ENCODE assay signal across 1 cellular context in the genomic region with DNA sequence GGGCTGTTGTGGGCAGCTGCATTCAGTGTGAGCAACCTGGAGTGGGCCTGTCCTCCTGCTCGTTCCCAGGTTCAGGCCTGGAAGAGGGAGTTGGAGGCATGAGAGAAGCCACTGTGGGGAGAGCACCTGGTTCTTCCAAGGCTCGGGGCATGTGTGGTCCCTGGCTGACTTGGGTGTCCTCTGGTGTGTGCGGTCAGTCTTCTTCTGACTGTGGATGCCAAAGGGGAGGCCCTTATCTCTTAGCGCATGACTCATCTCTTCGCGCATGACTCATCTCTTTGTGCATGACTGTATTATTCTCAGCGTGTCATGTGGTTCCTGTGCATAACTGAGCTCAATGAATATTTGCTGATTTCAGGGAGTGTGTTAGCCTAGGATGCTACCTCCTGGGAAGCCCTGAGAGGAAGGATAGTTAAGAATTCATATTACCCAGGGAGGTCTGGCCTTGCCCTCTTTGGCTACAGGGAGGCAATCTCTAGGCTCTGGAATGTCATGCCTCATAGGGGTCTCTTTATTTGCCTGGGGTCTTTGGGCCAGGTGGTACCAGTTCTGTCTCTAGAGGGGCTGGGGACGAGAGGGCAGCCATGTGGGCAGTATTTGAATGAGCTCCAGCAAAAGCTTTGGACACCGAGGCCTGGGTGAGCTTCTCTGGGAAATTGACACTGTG.
TF ChIP-seq lines count a peak whose summit lies in the region.

No MANE protein-coding gene starts in this region.

TF ChIP-seq in K562, 482 proteins besides CTCF, POLR2A, EP300 and RAD21 (continued from another document and continues in another):
- TF ChIP-seq, protein P1, sequence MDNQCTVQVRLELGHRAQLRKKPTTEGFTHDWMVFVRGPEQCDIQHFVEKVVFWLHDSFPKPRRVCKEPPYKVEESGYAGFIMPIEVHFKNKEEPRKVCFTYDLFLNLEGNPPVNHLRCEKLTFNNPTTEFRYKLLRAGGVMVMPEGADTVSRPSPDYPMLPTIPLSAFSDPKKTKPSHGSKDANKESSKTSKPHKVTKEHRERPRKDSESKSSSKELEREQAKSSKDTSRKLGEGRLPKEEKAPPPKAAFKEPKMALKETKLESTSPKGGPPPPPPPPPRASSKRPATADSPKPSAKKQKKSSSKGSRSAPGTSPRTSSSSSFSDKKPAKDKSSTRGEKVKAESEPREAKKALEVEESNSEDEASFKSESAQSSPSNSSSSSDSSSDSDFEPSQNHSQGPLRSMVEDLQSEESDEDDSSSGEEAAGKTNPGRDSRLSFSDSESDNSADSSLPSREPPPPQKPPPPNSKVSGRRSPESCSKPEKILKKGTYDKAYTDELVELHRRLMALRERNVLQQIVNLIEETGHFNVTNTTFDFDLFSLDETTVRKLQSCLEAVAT (IDR thresholded peaks at IDR 0.05): peak in 1 of 2 experiments; percentile 13; a peak in 2 of 4 replicates
- TF ChIP-seq SMARCB1 (IDR thresholded peaks at IDR 0.05; ENCODE audit: insufficient read length, low read depth) (peak; percentile 66), GTF2E2 (tag; IDR thresholded peaks at IDR 0.05) (no peak), MEIS2 (IDR thresholded peaks at IDR 0.05; ENCODE audit: partially characterized antibody) (peak; percentile 38), MEF2D (tag; conservative IDR thresholded peaks at IDR 0.05; ENCODE audit: low read depth) (0 out of 2 replicates have a peak, but pooled peaks have one; percentile 28), MECOM (CRISPR knock-in tag; IDR thresholded peaks at IDR 0.05) (0 out of 2 replicates have a peak, but pooled peaks have one; percentile 67), MBD2 (IDR thresholded peaks at IDR 0.05; ENCODE audit: borderline replicate concordance, low read depth) (peak; percentile 51; the same call in 1 of the 2 replicates), ZNF146 (CRISPR knock-in tag; IDR thresholded peaks at IDR 0.05; ENCODE audit: unreplicated experiment) (no peak), ATF7 (IDR thresholded peaks at IDR 0.05) (peak; percentile 97), RNF2 (IDR thresholded peaks at IDR 0.05) (peak; percentile 79), TAF15 (IDR thresholded peaks at IDR 0.05; ENCODE audit: low read depth, low read length) (no peak), SPI1 (IDR thresholded peaks at IDR 0.05; ENCODE audit: borderline replicate concordance, low read depth, low read length) (no peak), E2F3 (CRISPR knock-in tag; IDR thresholded peaks at IDR 0.05) (no peak), RBFOX2 (IDR thresholded peaks at IDR 0.05; ENCODE audit: low read depth, low read length) (peak; percentile 60), PRPF4 (IDR thresholded peaks at IDR 0.05; ENCODE audit: insufficient read depth, low read depth, low read length, poor library complexity, severe bottlenecking) (no peak), ZFX (CRISPR knock-in tag; IDR thresholded peaks at IDR 0.05) (no peak), MYNN (IDR thresholded peaks at IDR 0.05) (peak; percentile 77; the same call in 1 of the 2 replicates), MYNN (CRISPR knock-in tag; IDR thresholded peaks at IDR 0.05) (no peak), ZNF644 (tag; IDR thresholded peaks at IDR 0.05; ENCODE audit: low read depth) (no peak), CBFA2T3 (IDR thresholded peaks at IDR 0.05) (peak; percentile 70), KDM5B (IDR thresholded peaks at IDR 0.05; ENCODE audit: insufficient replicate concordance, low read depth, low read length) (peak; percentile 65), NR2C1 (IDR thresholded peaks at IDR 0.05) (no peak), NR2C1 (tag; IDR thresholded peaks at IDR 0.05) (0 out of 2 replicates have a peak, but pooled peaks have one; percentile 5), ZKSCAN1 (IDR thresholded peaks at IDR 0.05; ENCODE audit: low read depth, low read length) (peak; percentile 46; the same call in 1 of the 2 replicates), SMAD2 (IDR thresholded peaks at IDR 0.05; ENCODE audit: low read depth, low read length) (no peak)
- TF ChIP-seq, protein P2, sequence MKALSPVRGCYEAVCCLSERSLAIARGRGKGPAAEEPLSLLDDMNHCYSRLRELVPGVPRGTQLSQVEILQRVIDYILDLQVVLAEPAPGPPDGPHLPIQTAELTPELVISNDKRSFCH (CRISPR knock-in tag; IDR thresholded peaks at IDR 0.05): no peak
- TF ChIP-seq, protein P2 (tag; IDR thresholded peaks at IDR 0.05): no peak
- TF ChIP-seq, protein P3, sequence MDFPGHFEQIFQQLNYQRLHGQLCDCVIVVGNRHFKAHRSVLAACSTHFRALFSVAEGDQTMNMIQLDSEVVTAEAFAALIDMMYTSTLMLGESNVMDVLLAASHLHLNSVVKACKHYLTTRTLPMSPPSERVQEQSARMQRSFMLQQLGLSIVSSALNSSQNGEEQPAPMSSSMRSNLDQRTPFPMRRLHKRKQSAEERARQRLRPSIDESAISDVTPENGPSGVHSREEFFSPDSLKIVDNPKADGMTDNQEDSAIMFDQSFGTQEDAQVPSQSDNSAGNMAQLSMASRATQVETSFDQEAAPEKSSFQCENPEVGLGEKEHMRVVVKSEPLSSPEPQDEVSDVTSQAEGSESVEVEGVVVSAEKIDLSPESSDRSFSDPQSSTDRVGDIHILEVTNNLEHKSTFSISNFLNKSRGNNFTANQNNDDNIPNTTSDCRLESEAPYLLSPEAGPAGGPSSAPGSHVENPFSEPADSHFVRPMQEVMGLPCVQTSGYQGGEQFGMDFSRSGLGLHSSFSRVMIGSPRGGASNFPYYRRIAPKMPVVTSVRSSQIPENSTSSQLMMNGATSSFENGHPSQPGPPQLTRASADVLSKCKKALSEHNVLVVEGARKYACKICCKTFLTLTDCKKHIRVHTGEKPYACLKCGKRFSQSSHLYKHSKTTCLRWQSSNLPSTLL (IDR thresholded peaks at IDR 0.05): no peak
- TF ChIP-seq, protein P4, sequence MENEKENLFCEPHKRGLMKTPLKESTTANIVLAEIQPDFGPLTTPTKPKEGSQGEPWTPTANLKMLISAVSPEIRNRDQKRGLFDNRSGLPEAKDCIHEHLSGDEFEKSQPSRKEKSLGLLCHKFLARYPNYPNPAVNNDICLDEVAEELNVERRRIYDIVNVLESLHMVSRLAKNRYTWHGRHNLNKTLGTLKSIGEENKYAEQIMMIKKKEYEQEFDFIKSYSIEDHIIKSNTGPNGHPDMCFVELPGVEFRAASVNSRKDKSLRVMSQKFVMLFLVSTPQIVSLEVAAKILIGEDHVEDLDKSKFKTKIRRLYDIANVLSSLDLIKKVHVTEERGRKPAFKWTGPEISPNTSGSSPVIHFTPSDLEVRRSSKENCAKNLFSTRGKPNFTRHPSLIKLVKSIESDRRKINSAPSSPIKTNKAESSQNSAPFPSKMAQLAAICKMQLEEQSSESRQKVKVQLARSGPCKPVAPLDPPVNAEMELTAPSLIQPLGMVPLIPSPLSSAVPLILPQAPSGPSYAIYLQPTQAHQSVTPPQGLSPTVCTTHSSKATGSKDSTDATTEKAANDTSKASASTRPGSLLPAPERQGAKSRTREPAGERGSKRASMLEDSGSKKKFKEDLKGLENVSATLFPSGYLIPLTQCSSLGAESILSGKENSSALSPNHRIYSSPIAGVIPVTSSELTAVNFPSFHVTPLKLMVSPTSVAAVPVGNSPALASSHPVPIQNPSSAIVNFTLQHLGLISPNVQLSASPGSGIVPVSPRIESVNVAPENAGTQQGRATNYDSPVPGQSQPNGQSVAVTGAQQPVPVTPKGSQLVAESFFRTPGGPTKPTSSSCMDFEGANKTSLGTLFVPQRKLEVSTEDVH (IDR thresholded peaks at IDR 0.05; ENCODE audit: low read depth, partially characterized antibody): no peak
- TF ChIP-seq, protein P5, sequence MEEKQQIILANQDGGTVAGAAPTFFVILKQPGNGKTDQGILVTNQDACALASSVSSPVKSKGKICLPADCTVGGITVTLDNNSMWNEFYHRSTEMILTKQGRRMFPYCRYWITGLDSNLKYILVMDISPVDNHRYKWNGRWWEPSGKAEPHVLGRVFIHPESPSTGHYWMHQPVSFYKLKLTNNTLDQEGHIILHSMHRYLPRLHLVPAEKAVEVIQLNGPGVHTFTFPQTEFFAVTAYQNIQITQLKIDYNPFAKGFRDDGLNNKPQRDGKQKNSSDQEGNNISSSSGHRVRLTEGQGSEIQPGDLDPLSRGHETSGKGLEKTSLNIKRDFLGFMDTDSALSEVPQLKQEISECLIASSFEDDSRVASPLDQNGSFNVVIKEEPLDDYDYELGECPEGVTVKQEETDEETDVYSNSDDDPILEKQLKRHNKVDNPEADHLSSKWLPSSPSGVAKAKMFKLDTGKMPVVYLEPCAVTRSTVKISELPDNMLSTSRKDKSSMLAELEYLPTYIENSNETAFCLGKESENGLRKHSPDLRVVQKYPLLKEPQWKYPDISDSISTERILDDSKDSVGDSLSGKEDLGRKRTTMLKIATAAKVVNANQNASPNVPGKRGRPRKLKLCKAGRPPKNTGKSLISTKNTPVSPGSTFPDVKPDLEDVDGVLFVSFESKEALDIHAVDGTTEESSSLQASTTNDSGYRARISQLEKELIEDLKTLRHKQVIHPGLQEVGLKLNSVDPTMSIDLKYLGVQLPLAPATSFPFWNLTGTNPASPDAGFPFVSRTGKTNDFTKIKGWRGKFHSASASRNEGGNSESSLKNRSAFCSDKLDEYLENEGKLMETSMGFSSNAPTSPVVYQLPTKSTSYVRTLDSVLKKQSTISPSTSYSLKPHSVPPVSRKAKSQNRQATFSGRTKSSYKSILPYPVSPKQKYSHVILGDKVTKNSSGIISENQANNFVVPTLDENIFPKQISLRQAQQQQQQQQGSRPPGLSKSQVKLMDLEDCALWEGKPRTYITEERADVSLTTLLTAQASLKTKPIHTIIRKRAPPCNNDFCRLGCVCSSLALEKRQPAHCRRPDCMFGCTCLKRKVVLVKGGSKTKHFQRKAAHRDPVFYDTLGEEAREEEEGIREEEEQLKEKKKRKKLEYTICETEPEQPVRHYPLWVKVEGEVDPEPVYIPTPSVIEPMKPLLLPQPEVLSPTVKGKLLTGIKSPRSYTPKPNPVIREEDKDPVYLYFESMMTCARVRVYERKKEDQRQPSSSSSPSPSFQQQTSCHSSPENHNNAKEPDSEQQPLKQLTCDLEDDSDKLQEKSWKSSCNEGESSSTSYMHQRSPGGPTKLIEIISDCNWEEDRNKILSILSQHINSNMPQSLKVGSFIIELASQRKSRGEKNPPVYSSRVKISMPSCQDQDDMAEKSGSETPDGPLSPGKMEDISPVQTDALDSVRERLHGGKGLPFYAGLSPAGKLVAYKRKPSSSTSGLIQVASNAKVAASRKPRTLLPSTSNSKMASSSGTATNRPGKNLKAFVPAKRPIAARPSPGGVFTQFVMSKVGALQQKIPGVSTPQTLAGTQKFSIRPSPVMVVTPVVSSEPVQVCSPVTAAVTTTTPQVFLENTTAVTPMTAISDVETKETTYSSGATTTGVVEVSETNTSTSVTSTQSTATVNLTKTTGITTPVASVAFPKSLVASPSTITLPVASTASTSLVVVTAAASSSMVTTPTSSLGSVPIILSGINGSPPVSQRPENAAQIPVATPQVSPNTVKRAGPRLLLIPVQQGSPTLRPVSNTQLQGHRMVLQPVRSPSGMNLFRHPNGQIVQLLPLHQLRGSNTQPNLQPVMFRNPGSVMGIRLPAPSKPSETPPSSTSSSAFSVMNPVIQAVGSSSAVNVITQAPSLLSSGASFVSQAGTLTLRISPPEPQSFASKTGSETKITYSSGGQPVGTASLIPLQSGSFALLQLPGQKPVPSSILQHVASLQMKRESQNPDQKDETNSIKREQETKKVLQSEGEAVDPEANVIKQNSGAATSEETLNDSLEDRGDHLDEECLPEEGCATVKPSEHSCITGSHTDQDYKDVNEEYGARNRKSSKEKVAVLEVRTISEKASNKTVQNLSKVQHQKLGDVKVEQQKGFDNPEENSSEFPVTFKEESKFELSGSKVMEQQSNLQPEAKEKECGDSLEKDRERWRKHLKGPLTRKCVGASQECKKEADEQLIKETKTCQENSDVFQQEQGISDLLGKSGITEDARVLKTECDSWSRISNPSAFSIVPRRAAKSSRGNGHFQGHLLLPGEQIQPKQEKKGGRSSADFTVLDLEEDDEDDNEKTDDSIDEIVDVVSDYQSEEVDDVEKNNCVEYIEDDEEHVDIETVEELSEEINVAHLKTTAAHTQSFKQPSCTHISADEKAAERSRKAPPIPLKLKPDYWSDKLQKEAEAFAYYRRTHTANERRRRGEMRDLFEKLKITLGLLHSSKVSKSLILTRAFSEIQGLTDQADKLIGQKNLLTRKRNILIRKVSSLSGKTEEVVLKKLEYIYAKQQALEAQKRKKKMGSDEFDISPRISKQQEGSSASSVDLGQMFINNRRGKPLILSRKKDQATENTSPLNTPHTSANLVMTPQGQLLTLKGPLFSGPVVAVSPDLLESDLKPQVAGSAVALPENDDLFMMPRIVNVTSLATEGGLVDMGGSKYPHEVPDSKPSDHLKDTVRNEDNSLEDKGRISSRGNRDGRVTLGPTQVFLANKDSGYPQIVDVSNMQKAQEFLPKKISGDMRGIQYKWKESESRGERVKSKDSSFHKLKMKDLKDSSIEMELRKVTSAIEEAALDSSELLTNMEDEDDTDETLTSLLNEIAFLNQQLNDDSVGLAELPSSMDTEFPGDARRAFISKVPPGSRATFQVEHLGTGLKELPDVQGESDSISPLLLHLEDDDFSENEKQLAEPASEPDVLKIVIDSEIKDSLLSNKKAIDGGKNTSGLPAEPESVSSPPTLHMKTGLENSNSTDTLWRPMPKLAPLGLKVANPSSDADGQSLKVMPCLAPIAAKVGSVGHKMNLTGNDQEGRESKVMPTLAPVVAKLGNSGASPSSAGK (IDR thresholded peaks at IDR 0.05): peak; percentile 54; the same call in 1 of the 2 replicates
- TF ChIP-seq, protein P6, sequence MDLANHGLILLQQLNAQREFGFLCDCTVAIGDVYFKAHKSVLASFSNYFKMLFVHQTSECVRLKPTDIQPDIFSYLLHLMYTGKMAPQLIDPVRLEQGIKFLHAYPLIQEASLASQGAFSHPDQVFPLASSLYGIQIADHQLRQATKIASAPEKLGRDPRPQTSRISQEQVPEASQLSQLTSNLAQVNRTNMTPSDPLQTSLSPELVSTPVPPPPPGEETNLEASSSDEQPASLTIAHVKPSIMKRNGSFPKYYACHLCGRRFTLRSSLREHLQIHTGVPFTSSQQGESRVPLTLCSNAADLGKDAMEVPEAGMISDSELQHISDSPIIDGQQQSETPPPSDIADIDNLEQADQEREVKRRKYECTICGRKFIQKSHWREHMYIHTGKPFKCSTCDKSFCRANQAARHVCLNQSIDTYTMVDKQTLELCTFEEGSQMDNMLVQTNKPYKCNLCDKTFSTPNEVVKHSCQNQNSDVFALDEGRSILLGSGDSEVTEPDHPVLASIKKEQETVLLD (IDR thresholded peaks at IDR 0.05): peak; percentile 37; the same call in 1 of the 2 replicates
- TF ChIP-seq, protein P7, sequence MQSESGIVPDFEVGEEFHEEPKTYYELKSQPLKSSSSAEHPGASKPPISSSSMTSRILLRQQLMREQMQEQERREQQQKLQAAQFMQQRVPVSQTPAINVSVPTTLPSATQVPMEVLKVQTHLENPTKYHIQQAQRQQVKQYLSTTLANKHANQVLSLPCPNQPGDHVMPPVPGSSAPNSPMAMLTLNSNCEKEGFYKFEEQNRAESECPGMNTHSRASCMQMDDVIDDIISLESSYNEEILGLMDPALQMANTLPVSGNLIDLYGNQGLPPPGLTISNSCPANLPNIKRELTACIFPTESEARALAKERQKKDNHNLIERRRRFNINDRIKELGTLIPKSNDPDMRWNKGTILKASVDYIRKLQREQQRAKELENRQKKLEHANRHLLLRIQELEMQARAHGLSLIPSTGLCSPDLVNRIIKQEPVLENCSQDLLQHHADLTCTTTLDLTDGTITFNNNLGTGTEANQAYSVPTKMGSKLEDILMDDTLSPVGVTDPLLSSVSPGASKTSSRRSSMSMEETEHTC (IDR thresholded peaks at IDR 0.05): peak; percentile 95
- TF ChIP-seq, protein P8, sequence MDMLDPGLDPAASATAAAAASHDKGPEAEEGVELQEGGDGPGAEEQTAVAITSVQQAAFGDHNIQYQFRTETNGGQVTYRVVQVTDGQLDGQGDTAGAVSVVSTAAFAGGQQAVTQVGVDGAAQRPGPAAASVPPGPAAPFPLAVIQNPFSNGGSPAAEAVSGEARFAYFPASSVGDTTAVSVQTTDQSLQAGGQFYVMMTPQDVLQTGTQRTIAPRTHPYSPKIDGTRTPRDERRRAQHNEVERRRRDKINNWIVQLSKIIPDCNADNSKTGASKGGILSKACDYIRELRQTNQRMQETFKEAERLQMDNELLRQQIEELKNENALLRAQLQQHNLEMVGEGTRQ (CRISPR knock-in tag; IDR thresholded peaks at IDR 0.05): peak; percentile 71
